In the genomic region with DNA sequence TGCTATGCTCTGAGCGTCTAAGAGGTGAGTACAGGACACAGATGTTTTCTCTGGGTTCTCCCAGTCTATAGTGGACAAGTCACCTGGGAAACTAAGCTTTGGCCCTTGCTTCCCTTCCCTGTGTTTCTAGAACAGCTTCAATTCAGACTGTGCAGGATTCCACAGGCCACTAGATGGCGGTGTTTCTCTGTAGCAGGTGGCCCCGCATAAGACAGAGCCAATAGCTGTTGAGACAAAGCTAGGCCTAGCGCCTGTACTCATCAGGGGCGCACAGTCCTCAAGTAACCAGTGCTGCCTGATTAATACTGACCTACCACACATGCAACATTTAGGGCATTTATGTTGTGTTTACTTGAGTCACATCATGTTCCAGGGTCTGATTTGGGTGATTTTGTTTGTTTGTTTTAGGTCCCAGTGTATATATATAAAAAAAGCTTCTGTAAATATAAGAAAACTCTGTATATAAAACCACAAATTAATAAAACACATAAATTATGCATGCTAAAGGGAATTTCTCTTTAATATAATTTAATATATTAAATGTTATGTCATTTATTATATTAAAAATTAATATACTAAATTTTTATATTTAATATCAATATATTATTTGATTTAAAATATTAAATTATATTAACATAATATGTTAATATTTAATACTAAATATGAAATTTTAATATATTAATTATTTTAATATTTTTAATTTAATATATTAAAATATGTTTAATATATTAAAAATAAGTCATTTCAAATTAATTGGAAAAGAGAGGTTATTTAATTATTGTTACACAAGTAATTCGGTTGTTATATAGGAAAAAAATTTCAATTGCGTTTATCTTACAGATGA, we compare ENCODE assay signal across 8 cellular contexts.
A peak's percentile ranks its signal among the peaks of the same experiment; 100 is the strongest.
DNase-seq lines count a peak whose midpoint lies in the region; ATAC-seq and TF ChIP-seq lines count a peak whose summit lies in the region.

No MANE protein-coding gene starts in this region.

- H3K36me3 Mint-ChIP-seq in natural killer cell, result peaks cover 5% of the 10 kb centered on the region
- no peaks in the 10 kb centered on the region for H3K36me3 Mint-ChIP-seq in stimulated activated naive B cell treated with anti-CD40 and anti-IgM and Interleukin-4, amounts not matched to agents 10 μg/mL and 1 μg/mL and 100 μg/mL, for 72 hours

- H3K27ac ChIP-seq in GM23248 (no peak overlapping the region), Karpas-422 (ENCODE audit: low read length) (no peak overlapping the region)

- H3K36me3 ChIP-seq in GM23248 (ENCODE audit: low read depth) (no peaks in the 10 kb centered on the region), Karpas-422 (ENCODE audit: insufficient read depth, low read length) (no peaks in the 10 kb centered on the region)

- no peaks in the 10 kb centered on the region for H3K9me3 ChIP-seq in GM23248 (ENCODE audit: low read depth)
- H3K9me3 ChIP-seq in Karpas-422 (ENCODE audit: low read length), result no peaks in the 10 kb centered on the region

- H3F3A ChIP-seq in GM23248 (ENCODE audit: insufficient read depth), result no peaks in the 10 kb centered on the region

- H3K4me2 ChIP-seq in GM23248 (ENCODE audit: unreplicated experiment) (no peak overlapping the region), Karpas-422 (ENCODE audit: low read depth, low read length, poor library complexity, severe bottlenecking) (no peak overlapping the region)

- TF ChIP-seq CTCF in natural killer cell (IDR thresholded peaks at IDR 0.05), result peak; percentile 97

- H3K4me3 Mint-ChIP-seq in natural killer cell, result no peak overlapping the region
- H3K4me3 Mint-ChIP-seq in stimulated activated naive B cell treated with anti-CD40 and anti-IgM and Interleukin-4, amounts not matched to agents 10 μg/mL and 1 μg/mL and 100 μg/mL, for 72 hours, result no peak overlapping the region

- H3K4me3 ChIP-seq in GM23248 (no peak overlapping the region), Karpas-422 (ENCODE audit: low read length) (no peak overlapping the region)

- in situ Hi-C loops in GM23248 (cut with MboI), result no loop called here

- H3K4me1 Mint-ChIP-seq in natural killer cell, result no peaks in the 10 kb centered on the region
- no peaks in the 10 kb centered on the region for H3K4me1 Mint-ChIP-seq in stimulated activated naive B cell treated with anti-CD40 and anti-IgM and Interleukin-4, amounts not matched to agents 10 μg/mL and 1 μg/mL and 100 μg/mL, for 72 hours

- ATAC-seq in esophagus mucosa (peak; percentile 96), natural killer cell (peak; percentile 93 to 100 (median 97))
- peak; percentile 100 for ATAC-seq in stimulated activated naive B cell treated with anti-CD40 and anti-IgM and Interleukin-4, amounts not matched to agents 10 μg/mL and 1 μg/mL and 100 μg/mL, for 72 hours (replicated peaks)

- no peaks in the 10 kb centered on the region for H3K79me2 ChIP-seq in GM23248 (ENCODE audit: insufficient read depth)
- H3K79me2 ChIP-seq in Karpas-422 (ENCODE audit: low read length), result no peaks in the 10 kb centered on the region

- H3K4me1 ChIP-seq in GM23248 (ENCODE audit: insufficient read depth) (no peaks in the 10 kb centered on the region), Karpas-422 (ENCODE audit: low read length) (no peaks in the 10 kb centered on the region)

- H4K20me1 ChIP-seq in GM23248 (ENCODE audit: insufficient read depth) (no peaks in the 10 kb centered on the region), Karpas-422 (ENCODE audit: insufficient read depth, low read depth, low read length) (no peaks in the 10 kb centered on the region)

- H3K9me2 ChIP-seq in GM23248 (ENCODE audit: insufficient read depth), result no peaks in the 10 kb centered on the region
- H3K9me2 ChIP-seq in Karpas-422 (replicated peaks; ENCODE audit: insufficient read depth, low read length), result no peaks in the 10 kb centered on the region

- H3K27me3 Mint-ChIP-seq in natural killer cell (ENCODE audit: low read depth in 2 of 2), result peaks cover 24 to 53% of the 10 kb centered on the region in 2 donors
- peaks cover 62 to 72% of the 10 kb centered on the region in 2 donors for H3K27me3 Mint-ChIP-seq in stimulated activated naive B cell treated with anti-CD40 and anti-IgM and Interleukin-4, amounts not matched to agents 10 μg/mL and 1 μg/mL and 100 μg/mL, for 72 hours

- 28 to 30% methylated on average over 7 of the region's 7 CpGs for WGBS in GM23248 (ENCODE audit: low coverage in 1 of 2, low lambda C conversion rate in 2 of 2, missing lambda C conversion rate in 2 of 2), 2 experiments

- H3K27me3 ChIP-seq in GM23248 (replicated peaks; ENCODE audit: insufficient read depth) (no peaks in the 10 kb centered on the region), Karpas-422 (ENCODE audit: low read length) (no peaks in the 10 kb centered on the region)

- intact Hi-C loops in natural killer cell (cut with micrococcal nuclease), result loop anchor here (1.0 to 5.0 kb wide), 3 partner anchors 109 to 640 kb away; no protein-coding TSS in a partner anchor

- no peaks in the 10 kb centered on the region for H3K9me3 Mint-ChIP-seq in natural killer cell
- H3K9me3 Mint-ChIP-seq in stimulated activated naive B cell treated with anti-CD40 and anti-IgM and Interleukin-4, amounts not matched to agents 10 μg/mL and 1 μg/mL and 100 μg/mL, for 72 hours, result peaks cover 0 to 1% of the 10 kb centered on the region in 2 donors

- DNase-seq in EH (ENCODE audit: low read depth), result peak; percentile 89
- peak; percentile 94 for DNase-seq in GM23248
- DNase-seq in Karpas-422, result peak; percentile 94
- DNase-seq in OCI-M1 (lab: John Stamatoyannopoulos, UW), result peak; percentile 90
- peak; percentile 73 for DNase-seq in activated T-cell treated with anti-CD3 and anti-CD28 coated beads for 1 hour (ENCODE audit: low read depth)
- DNase-seq in natural killer cell, result peak; percentile 60
- DNase-seq in stimulated activated naive B cell treated with anti-CD40 and anti-IgM and Interleukin-4, amounts not matched to agents 10 μg/mL and 1 μg/mL and 100 μg/mL, for 72 hours, result peak; percentile 70

- H3K27ac Mint-ChIP-seq in natural killer cell, result no peak overlapping the region
- no peak overlapping the region for H3K27ac Mint-ChIP-seq in stimulated activated naive B cell treated with anti-CD40 and anti-IgM and Interleukin-4, amounts not matched to agents 10 μg/mL and 1 μg/mL and 100 μg/mL, for 72 hours

- H3K9ac ChIP-seq in GM23248 (no peak overlapping the region), Karpas-422 (ENCODE audit: low read length) (no peak overlapping the region)

- no peak overlapping the region for H2AFZ ChIP-seq in GM23248
- no peak overlapping the region for H2AFZ ChIP-seq in Karpas-422 (ENCODE audit: low read length)
